Comparison of ENCODE assay signal across 17 cellular contexts in genomic region chr18:76416935-76417334, GRCh38.
DNase-seq lines count a peak whose midpoint lies in the region; ATAC-seq and TF ChIP-seq lines count a peak whose summit lies in the region.
"Had no signal": no experiment of that assay in that cellular context is flagged by ENCODE, and none has a peak within 500 bp of the region (broad histone marks: within the 10 kb centered on the region; RNA-seq: fewer than 3 reads in every experiment).

No MANE protein-coding gene starts in this region.

- H3K9me3 Mint-ChIP-seq in nephron (no peaks in the 10 kb centered on the region), Caco-2 (ENCODE audit: unreplicated experiment) (no peaks in the 10 kb centered on the region)
- H3K9me3 Mint-ChIP-seq: activated CD4-positive, alpha-beta memory T cell treated with anti-CD3 and anti-CD28 coated beads, Interleukin-2, amount 10 ng/mL, durations not matched to agents 7 days and 5 days had no signal

- H4K91ac ChIP-seq in IMR-90 (ENCODE audit: insufficient read depth, low read depth, low read length) = no peak overlapping the region

- H3K9ac ChIP-seq in IMR-90 (ENCODE audit: low read depth, low read length) = no peak overlapping the region

- H4K8ac ChIP-seq in IMR-90 (ENCODE audit: low read depth in 2 of 2, low read length in 2 of 2) = no peak overlapping the region

- peak overlapping the region; percentile 65 to 84 (median 84) for H3K27ac Mint-ChIP-seq in nephron
- no peak overlapping the region for H3K27ac Mint-ChIP-seq in Caco-2 (ENCODE audit: unreplicated experiment)
- H3K27ac Mint-ChIP-seq: activated CD4-positive, alpha-beta memory T cell treated with anti-CD3 and anti-CD28 coated beads, Interleukin-2, amount 10 ng/mL, durations not matched to agents 7 days and 5 days had no signal

- H2BK120ac ChIP-seq in IMR-90 (ENCODE audit: low read depth, low read length) = no peak overlapping the region

- H3K9me1 ChIP-seq in IMR-90 (ENCODE audit: insufficient read depth, low read length) = peaks cover 28% of the 10 kb centered on the region

- WGBS in IMR-90 (ENCODE audit: extremely low coverage in 2 of 2, insufficient read length in 1 of 2), 2 experiments = 20% methylated on average over 5 of the region's 10 CpGs; no CpG with 5 or more reads in 1 of the 2 experiments
- 36% methylated on average over 10 of the region's 10 CpGs for WGBS in esophagus muscularis mucosa
- 22 to 38% methylated on average over 10 of the region's 10 CpGs for WGBS in thyroid gland, 2 donors

- peaks cover 14% of the 10 kb centered on the region for H3K36me3 Mint-ChIP-seq in nephron (ENCODE audit: low read depth)
- no peaks in the 10 kb centered on the region for H3K36me3 Mint-ChIP-seq in Caco-2 (ENCODE audit: insufficient read depth, unreplicated experiment)

- H2AK9ac ChIP-seq in IMR-90 (replicated peaks; ENCODE audit: low read depth, low read length, poor library complexity) = no peak overlapping the region

- H4K20me1 ChIP-seq in IMR-90 (ENCODE audit: insufficient read depth, low read length) = peaks cover 79% of the 10 kb centered on the region

- no TSS peak for BruUV-seq in IMR-90 (replicated peaks; lab: Mats Ljungman, UMichigan)
- BruUV-seq in Caco-2 (replicated peaks; lab: Mats Ljungman, UMichigan) = no TSS peak

- H3K27me3 ChIP-seq in IMR-90 (ENCODE audit: control insufficient read depth, insufficient read depth, low read length) (no peaks in the 10 kb centered on the region), esophagus muscularis mucosa (no peaks in the 10 kb centered on the region), thyroid gland (no peaks in the 10 kb centered on the region), Caco-2 (replicated peaks; ENCODE audit: control insufficient read depth, insufficient read depth, low read length) (no peaks in the 10 kb centered on the region)

- dilution Hi-C loops in IMR-90 (cut with HindIII; ENCODE audit: low sequenced_read_pairs, unreplicated experiment) = no loop called here

- H3K4me3 Mint-ChIP-seq in nephron (peak overlapping the region; percentile 42 to 81 (median 45)), Caco-2 (ENCODE audit: unreplicated experiment) (no peak overlapping the region)
- H3K4me3 Mint-ChIP-seq: activated CD4-positive, alpha-beta memory T cell treated with anti-CD3 and anti-CD28 coated beads, Interleukin-2, amount 10 ng/mL, durations not matched to agents 7 days and 5 days had no signal

- TF ChIP-seq POLR2A in IMR-90 (IDR thresholded peaks at IDR 0.05; ENCODE audit: low read depth, low read length) = no peak
- TF ChIP-seq POLR2A in esophagus muscularis mucosa (IDR thresholded peaks at IDR 0.05; ENCODE audit: low read depth) = no peak
- no peak for TF ChIP-seq POLR2A in thyroid gland (IDR thresholded peaks at IDR 0.05)

- H3K9me3 ChIP-seq in IMR-90 (ENCODE audit: control insufficient read depth, insufficient read depth, low read length) (no peaks in the 10 kb centered on the region), esophagus muscularis mucosa (no peaks in the 10 kb centered on the region), thyroid gland (no peaks in the 10 kb centered on the region), Caco-2 (no peaks in the 10 kb centered on the region)

- peak overlapping the region; percentile 78; the same call in 1 of the 2 replicates for H3K23ac ChIP-seq in IMR-90 (ENCODE audit: low read depth, low read length)

- TF ChIP-seq EP300 in esophagus muscularis mucosa (IDR thresholded peaks at IDR 0.05) = no peak

- no peak overlapping the region for H2BK15ac ChIP-seq in IMR-90 (ENCODE audit: low read depth, low read length)

- no peak overlapping the region for H3K18ac ChIP-seq in IMR-90 (ENCODE audit: low read depth, low read length)

- TF ChIP-seq RAD21 in IMR-90 (IDR thresholded peaks at IDR 0.05; ENCODE audit: low read length) = no peak

- no peak overlapping the region for H2AFZ ChIP-seq in IMR-90 (replicated peaks; ENCODE audit: low read length, poor library complexity)

- no peak overlapping the region for H3K4me3 ChIP-seq in IMR-90 (ENCODE audit: insufficient read depth, low read depth, low read length)
- H3K4me3 ChIP-seq in esophagus muscularis mucosa = peak overlapping the region; percentile 15 to 29 (median 28)
- H3K4me3 ChIP-seq in thyroid gland (replicated peaks in 1 of 3) = no peak overlapping the region
- H3K4me3 ChIP-seq in Caco-2 (ENCODE audit: low read depth, low read length) = no peak overlapping the region

- CTCF ChIA-PET in IMR-90 (lab: Yijun Ruan, JAX) = interaction anchor here (0.7 kb wide), 1 partner anchor 42 kb away, joined by 3 read pairs; no protein-coding TSS in a partner anchor
- CTCF ChIA-PET in Caco-2 (lab: Charles Lee) = no interaction called here

- no peak overlapping the region for H2BK20ac ChIP-seq in IMR-90 (ENCODE audit: low read depth, low read length)

- H3K79me1 ChIP-seq in IMR-90 (ENCODE audit: low read depth in 1 of 2, low read length in 2 of 2) = peaks cover 35 to 83% of the 10 kb centered on the region in 2 experiments

- H4K5ac ChIP-seq in IMR-90 (ENCODE audit: low read depth, low read length) = no peak overlapping the region

- peaks cover 8% of the 10 kb centered on the region for H3K36me3 ChIP-seq in IMR-90 (ENCODE audit: control insufficient read depth, insufficient read depth, low read length)
- no peaks in the 10 kb centered on the region for H3K36me3 ChIP-seq in esophagus muscularis mucosa
- no peaks in the 10 kb centered on the region for H3K36me3 ChIP-seq in thyroid gland
- H3K36me3 ChIP-seq in Caco-2 (ENCODE audit: control insufficient read depth, insufficient read depth, low read length) = no peaks in the 10 kb centered on the region

- H3K4me2 ChIP-seq in IMR-90 (ENCODE audit: low read depth, low read length) = peak overlapping the region; percentile 73

- no peak overlapping the region for H3K56ac ChIP-seq in IMR-90 (ENCODE audit: extremely low read depth, insufficient read depth, low read length)

- H3K14ac ChIP-seq in IMR-90 (replicated peaks; ENCODE audit: low read depth, low read length) = peak overlapping the region; percentile 85; the same call in 1 of the 2 replicates

- H3K4me1 Mint-ChIP-seq in nephron (peaks cover 57% of the 10 kb centered on the region), Caco-2 (ENCODE audit: low read depth, unreplicated experiment) (no peaks in the 10 kb centered on the region)
- H3K4me1 Mint-ChIP-seq: activated CD4-positive, alpha-beta memory T cell treated with anti-CD3 and anti-CD28 coated beads, Interleukin-2, amount 10 ng/mL, durations not matched to agents 7 days and 5 days had no signal

- H3K4me1 ChIP-seq in IMR-90 (ENCODE audit: control insufficient read depth, insufficient read depth, low read length) (peaks cover 18% of the 10 kb centered on the region), esophagus muscularis mucosa (peaks cover 8 to 48% (median 35%) of the 10 kb centered on the region in 4 donors), thyroid gland (peaks cover 44 to 46% of the 10 kb centered on the region in 2 donors), Caco-2 (no peaks in the 10 kb centered on the region)

- no peak overlapping the region for H2BK5ac ChIP-seq in IMR-90 (ENCODE audit: low read depth, low read length, poor library complexity, severe bottlenecking)

- intact Hi-C loops in IMR-90 (cut with micrococcal nuclease) = loop anchor here (5.0 kb wide), 1 partner anchor 35 kb away; no protein-coding TSS in a partner anchor
- intact Hi-C loops in esophagus muscularis mucosa (cut with DNase I) = no loop called here
- intact Hi-C loops in thyroid gland (cut with DNase I) = no loop called here
- intact Hi-C loops in Caco-2 (cut with micrococcal nuclease; ENCODE audit: unreplicated experiment) = no loop called here

- H3K4ac ChIP-seq in IMR-90 (ENCODE audit: low read depth, low read length) = no peak overlapping the region

- ATAC-seq in IMR-90 (ENCODE audit: low read depth) = peak; percentile 59
- no peak for ATAC-seq in HG02885 (IDR thresholded peaks at IDR 0.05; ENCODE audit: poor library complexity, unreplicated experiment)

- in situ Hi-C loops in IMR-90 (cut with MboI; ENCODE audit: low sequenced_read_pairs) = no loop called here

- H3K27me3 Mint-ChIP-seq in nephron (ENCODE audit: low read depth) = no peaks in the 10 kb centered on the region
- H3K27me3 Mint-ChIP-seq in Caco-2 (ENCODE audit: insufficient read depth, unreplicated experiment) = no peaks in the 10 kb centered on the region

- H3K27ac ChIP-seq in IMR-90 (ENCODE audit: insufficient read depth, low read length) (no peak overlapping the region), esophagus muscularis mucosa (replicated peaks in 1 of 4) (peak overlapping the region in 1 of 4 donors; percentile 2), thyroid gland (peak overlapping the region in 2 of 3 donors; percentile 14 to 46)

- POLR2A ChIA-PET in IMR-90 (lab: Charles Lee; ENCODE audit: unreplicated experiment) (no interaction called here), Caco-2 (lab: Charles Lee) (no interaction called here)

- peak; percentile 61 for DNase-seq in IMR-90
- no peak for DNase-seq in esophagus muscularis mucosa (ENCODE audit: extremely low spot score)
- DNase-seq in thyroid gland = peak; percentile 44 to 56
- DNase-seq in Caco-2 = no peak
- DNase-seq in stimulated activated CD4-positive, alpha-beta T cell treated with anti-CD3 and anti-CD28 coated beads, Interleukin-12 subunit alpha, Interleukin-12 subunit beta, amount 100 ng/mL, for 4 hours = no peak
- DNase-seq: activated CD4-positive, alpha-beta memory T cell treated with anti-CD3 and anti-CD28 coated beads, Interleukin-2, amount 10 ng/mL, durations not matched to agents 7 days and 5 days; activated naive CD4-positive, alpha-beta T cell; COR-L47; dermis blood vessel endothelial cell; KBM-7; NCI-H1436 treated with DMSO at 0.1 percent for 48 hours; NCI-H526 treated with DMSO at 0.1 percent for 48 hours; stimulated activated CD4-positive, alpha-beta T cell treated with anti-CD3 and anti-CD28 coated beads, Interleukin-4, amount 100 ng/mL, for 1 hour; stimulated activated naive CD4-positive, alpha-beta T cell; T-helper 9 cell had no signal

- H2AK5ac ChIP-seq in IMR-90 (ENCODE audit: low read depth, low read length) = no peak overlapping the region

- no peak for TF ChIP-seq CTCF in IMR-90 (conservative IDR thresholded peaks at IDR 0.05; ENCODE audit: low read depth, low read length)
- no peak for TF ChIP-seq CTCF in esophagus muscularis mucosa (IDR thresholded peaks at IDR 0.05)
- TF ChIP-seq CTCF in nephron (IDR thresholded peaks at IDR 0.05; ENCODE audit: unreplicated experiment in 3 of 3) = no peak
- TF ChIP-seq CTCF in thyroid gland (IDR thresholded peaks at IDR 0.05) = no peak
- TF ChIP-seq CTCF in Caco-2 (IDR thresholded peaks at IDR 0.05; ENCODE audit: insufficient read depth in 1 of 2, low read depth in 1 of 2, low read length in 1 of 2, severe bottlenecking in 1 of 2, unreplicated experiment in 1 of 2) = no peak

TF ChIP-seq in IMR-90, 13 proteins besides CTCF, POLR2A, EP300 and RAD21 (continues in another document):
- TF ChIP-seq MXI1 (IDR thresholded peaks at IDR 0.05; ENCODE audit: borderline replicate concordance, low read depth, low read length) = no peak
- TF ChIP-seq NFE2L2 (IDR thresholded peaks at IDR 0.05; ENCODE audit: low read depth, low read length) = no peak
- no peak for TF ChIP-seq MAFK (IDR thresholded peaks at IDR 0.05; ENCODE audit: low read depth, low read length)
- no peak for TF ChIP-seq BHLHE40 (IDR thresholded peaks at IDR 0.05; ENCODE audit: low read depth, low read length)
- no peak for TF ChIP-seq RCOR1 (IDR thresholded peaks at IDR 0.05; ENCODE audit: insufficient replicate concordance, low read length)
- TF ChIP-seq RFX5 (IDR thresholded peaks at IDR 0.05; ENCODE audit: low read depth, low read length) = no peak

Comparison
In these comparisons a context has a peak if more than half of its experiments do, and no peak if none do; other contexts are left out.
1. DNase-seq: peak in IMR-90 (single experiment) and thyroid gland (2 of 2); none in esophagus muscularis mucosa (single experiment), Caco-2 (0 of 2) and stimulated activated CD4-positive, alpha-beta T cell treated with anti-CD3 and anti-CD28 coated beads, Interleukin-12 subunit alpha, Interleukin-12 subunit beta, amount 100 ng/mL, for 4 hours (single experiment).
2. H3K4me3 ChIP-seq: peak in esophagus muscularis mucosa (4 of 4); none in IMR-90 (single experiment), thyroid gland (0 of 3) and Caco-2 (single experiment).